ENCODE assay signal across 9 cellular contexts in the genomic region with DNA sequence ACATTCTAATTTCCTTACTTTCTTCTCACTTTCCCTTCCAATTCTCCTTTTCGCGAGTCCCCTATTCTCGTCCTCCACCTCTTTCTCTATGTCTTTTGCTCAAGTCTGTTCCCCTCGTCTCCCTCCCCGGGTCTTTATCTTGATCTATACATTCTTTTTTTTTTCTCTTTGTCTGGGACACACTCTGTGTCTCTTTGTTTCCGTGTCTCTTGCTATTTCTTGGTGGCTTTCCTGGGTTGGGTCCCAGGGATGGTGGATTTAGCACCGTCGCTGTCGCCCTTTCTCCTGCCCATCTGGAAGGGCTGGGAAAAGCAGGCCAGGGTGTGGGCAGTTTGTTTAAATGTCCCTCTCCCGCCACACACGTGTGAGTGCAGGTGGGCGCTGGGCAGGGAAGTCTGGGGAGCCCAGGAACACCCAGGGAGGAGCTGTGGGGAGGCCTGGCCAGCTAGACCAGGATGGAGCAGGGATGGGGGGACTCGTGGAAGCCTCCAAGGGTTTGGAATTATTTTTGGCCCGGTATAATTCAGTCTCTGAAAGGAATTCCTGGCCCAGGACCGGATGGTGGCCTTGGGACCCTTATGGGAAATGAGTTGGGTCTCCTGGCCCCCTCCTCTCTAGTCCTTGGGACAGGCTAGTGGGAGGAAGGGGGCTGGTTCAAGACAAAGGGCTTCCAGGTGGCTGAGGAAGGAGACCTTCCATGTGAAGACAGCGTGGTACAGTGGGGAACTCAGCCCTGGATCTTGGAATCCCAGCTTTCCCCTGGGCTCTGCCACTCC. TPM values are rescaled to one million over a fixed set of nuclear protein-coding genes. Genes with fewer than 3 reads are reported as not detected.
DNase-seq lines count a peak whose midpoint lies in the region; ATAC-seq and TF ChIP-seq lines count a peak whose summit lies in the region.
"Had no signal": no experiment of that assay in that cellular context is flagged by ENCODE, and none has a peak within 500 bp of the region (broad histone marks: within the 10 kb centered on the region; RNA-seq: fewer than 3 reads in every experiment).

No MANE protein-coding gene starts in this region.

- no peaks in the 10 kb centered on the region for H3K9me2 ChIP-seq in Loucy (replicated peaks; ENCODE audit: low read depth, low read length)

- BruUV-seq in A673 (replicated peaks; lab: Mats Ljungman, UMichigan) = TSS peak; percentile 41

- no peaks in the 10 kb centered on the region for H3K36me3 ChIP-seq in A673 (ENCODE audit: insufficient read depth, low read length, poor library complexity, severe bottlenecking)
- no peaks in the 10 kb centered on the region for H3K36me3 ChIP-seq in Loucy (ENCODE audit: insufficient read depth, low read length)
- H3K36me3 ChIP-seq in ectodermal cell (ENCODE audit: control insufficient read depth, insufficient read depth, low read length) = no peaks in the 10 kb centered on the region

- DNase-seq in A673 (ENCODE audit: low spot score) (no peak), naive B cell (no peak), NCI-H2171 treated with DMSO at 0.1 percent for 48 hours (lab: John Stamatoyannopoulos, UW) (no peak), DMS79 (lab: John Stamatoyannopoulos, UW) (no peak), SK-N-DZ (ENCODE audit: low spot score) (no peak)
- DNase-seq: NCI-H1436 treated with DMSO at 0.1 percent for 48 hours had no signal

- peaks cover 44 to 67% (median 47%) of the 10 kb centered on the region in 3 donors for H3K4me1 Mint-ChIP-seq in naive B cell

- intact Hi-C loops in A673 (cut with micrococcal nuclease; ENCODE audit: unreplicated experiment) = no loop called here

- POLR2A ChIA-PET in A673 (lab: Charles Lee; ENCODE audit: low non-redundant PET) = interaction anchor here (0.6 kb wide), 1 partner anchor 14 kb away, joined by 3 read pairs; no protein-coding TSS in a partner anchor

- H3F3A ChIP-seq in Loucy (ENCODE audit: low read depth) = no peaks in the 10 kb centered on the region; the same call in 1 of the 2 replicates

- no peak for ATAC-seq in naive B cell (ENCODE audit: low read depth in 2 of 2)
- no peak for ATAC-seq in GM19463 (IDR thresholded peaks at IDR 0.05; ENCODE audit: unreplicated experiment)

- H3K9me3 Mint-ChIP-seq in naive B cell = no peaks in the 10 kb centered on the region

- H2AFZ ChIP-seq in Loucy (ENCODE audit: low read length) = no peak overlapping the region

- H3K79me2 ChIP-seq in Loucy (ENCODE audit: insufficient read depth, low read length) = no peaks in the 10 kb centered on the region

- 19 to 20% methylated on average over 16 of the region's 16 CpGs for WGBS in ectodermal cell, 2 experiments

- no peaks in the 10 kb centered on the region for H3K27me3 Mint-ChIP-seq in naive B cell

- H3K36me3 Mint-ChIP-seq in naive B cell = peaks cover 0 to 8% of the 10 kb centered on the region in 2 donors

- H4K20me1 ChIP-seq in Loucy (ENCODE audit: insufficient read depth, low read length, poor library complexity, severe bottlenecking) = no peaks in the 10 kb centered on the region

- peak overlapping the region; percentile 75 for H3K27ac ChIP-seq in A673 (ENCODE audit: low read depth, low read length, poor library complexity, severe bottlenecking)
- peak overlapping the region; percentile 98 for H3K27ac ChIP-seq in ectodermal cell (ENCODE audit: insufficient read depth, low read depth, low read length, poor library complexity, severe bottlenecking)

- H3K27ac Mint-ChIP-seq in naive B cell = peak overlapping the region; percentile 84 to 98 (median 96)

- H3K4me3 Mint-ChIP-seq in naive B cell = peak overlapping the region; percentile 89 to 98 (median 93)

- peaks cover 19% of the 10 kb centered on the region for H3K4me1 ChIP-seq in A673 (ENCODE audit: insufficient read depth, low read length, poor library complexity, severe bottlenecking)
- no peaks in the 10 kb centered on the region for H3K4me1 ChIP-seq in Loucy (ENCODE audit: insufficient read depth, low read length, poor library complexity, severe bottlenecking)
- H3K4me1 ChIP-seq in ectodermal cell (ENCODE audit: control insufficient read depth, insufficient read depth, low read length) = peaks cover 41% of the 10 kb centered on the region

- peak overlapping the region; percentile 4 for H3K4me2 ChIP-seq in Loucy (ENCODE audit: low read depth, low read length, poor library complexity, severe bottlenecking)

- CTCF ChIA-PET in A673 (lab: Charles Lee) = interaction anchor here (0.5 to 1.8 kb wide), 4 partner anchors 13 to 66 kb away, joined by 4 to 9 read pairs (median 5); no protein-coding TSS in a partner anchor

- H3K9ac ChIP-seq in Loucy (ENCODE audit: low read depth, low read length, poor library complexity, severe bottlenecking) = no peak overlapping the region

- TF ChIP-seq CTCF in A673 (conservative IDR thresholded peaks at IDR 0.05; ENCODE audit: low read depth, low read length) (no peak), Loucy (conservative IDR thresholded peaks at IDR 0.05; ENCODE audit: low read length) (no peak)

- H3K4me3 ChIP-seq in A673 (ENCODE audit: low read depth, low read length, poor library complexity, severe bottlenecking) (peak overlapping the region; percentile 58), Loucy (ENCODE audit: low read length, poor library complexity, severe bottlenecking) (no peak overlapping the region), ectodermal cell (ENCODE audit: insufficient read depth, low read depth, low read length) (peak overlapping the region; percentile 16)

- H3K9me3 ChIP-seq in A673 (ENCODE audit: low read depth, low read length, poor library complexity, severe bottlenecking) = no peaks in the 10 kb centered on the region
- H3K9me3 ChIP-seq in Loucy (ENCODE audit: insufficient read depth, low read depth, low read length) = no peaks in the 10 kb centered on the region
- no peaks in the 10 kb centered on the region for H3K9me3 ChIP-seq in ectodermal cell (ENCODE audit: control insufficient read depth, low read length)

- no peaks in the 10 kb centered on the region for H3K27me3 ChIP-seq in A673 (replicated peaks; ENCODE audit: insufficient read depth, low read depth, low read length, poor library complexity)
- H3K27me3 ChIP-seq in Loucy (ENCODE audit: insufficient read depth, low read length, poor library complexity, severe bottlenecking) = peaks cover 17% of the 10 kb centered on the region
- H3K27me3 ChIP-seq in ectodermal cell (ENCODE audit: control insufficient read depth, insufficient read depth, low read length, poor library complexity, severe bottlenecking) = no peaks in the 10 kb centered on the region

RNA-seq across cellular contexts. Expression of gene ID3, which starts 9.5 kb away (rescaled TPM):
- total RNA-seq in A673 (2021) = 102 and 140 TPM in 2 replicates
- polyA plus RNA-seq in ectodermal cell (2013, experiment 1 of 4) = 294 TPM
- polyA plus RNA-seq in ectodermal cell (2013, experiment 2 of 4) = 317 TPM
- 408 TPM for polyA plus RNA-seq in ectodermal cell (2013, experiment 3 of 4)
- 442 TPM for polyA plus RNA-seq in ectodermal cell (2013, experiment 4 of 4)
- polyA plus RNA-seq in naive B cell (ENCODE audit: low read depth in 6 of 6) = 10 to 100 TPM; 23.9 to 52.0 (median 31.2) TPM
- polyA plus RNA-seq in SK-N-DZ (2014; cell fraction: cytosol; rRNA removed) = 79.5 and 102 TPM in 2 replicates
- 83.1 and 85.5 TPM in 2 replicates for polyA plus RNA-seq in SK-N-DZ (2014; cell fraction: nucleus; rRNA removed)

RNA-seq across cellular contexts. Expression of gene E2F2, which starts 37.8 kb away (rescaled TPM):
- 45.0 and 46.1 TPM in 2 replicates for total RNA-seq in A673 (2021)
- 8.1 TPM for polyA plus RNA-seq in ectodermal cell (2013, experiment 1 of 4)
- polyA plus RNA-seq in ectodermal cell (2013, experiment 2 of 4) = 8.1 TPM
- 4.9 TPM for polyA plus RNA-seq in ectodermal cell (2013, experiment 3 of 4)
- polyA plus RNA-seq in ectodermal cell (2013, experiment 4 of 4) = 5.3 TPM
- polyA plus RNA-seq in naive B cell (ENCODE audit: low read depth in 6 of 6) = 1 to 10 TPM in 2 of 6 donors, under 1 TPM in 4; 0.06 to 1.7 (median 0.46) TPM
- polyA plus RNA-seq in SK-N-DZ (2014; cell fraction: cytosol; rRNA removed) = 26.6 and 31.0 TPM in 2 replicates
- 19.0 and 22.7 TPM in 2 replicates for polyA plus RNA-seq in SK-N-DZ (2014; cell fraction: nucleus; rRNA removed)
